ENCODE assay signal across 1 cellular context in the genomic region with DNA sequence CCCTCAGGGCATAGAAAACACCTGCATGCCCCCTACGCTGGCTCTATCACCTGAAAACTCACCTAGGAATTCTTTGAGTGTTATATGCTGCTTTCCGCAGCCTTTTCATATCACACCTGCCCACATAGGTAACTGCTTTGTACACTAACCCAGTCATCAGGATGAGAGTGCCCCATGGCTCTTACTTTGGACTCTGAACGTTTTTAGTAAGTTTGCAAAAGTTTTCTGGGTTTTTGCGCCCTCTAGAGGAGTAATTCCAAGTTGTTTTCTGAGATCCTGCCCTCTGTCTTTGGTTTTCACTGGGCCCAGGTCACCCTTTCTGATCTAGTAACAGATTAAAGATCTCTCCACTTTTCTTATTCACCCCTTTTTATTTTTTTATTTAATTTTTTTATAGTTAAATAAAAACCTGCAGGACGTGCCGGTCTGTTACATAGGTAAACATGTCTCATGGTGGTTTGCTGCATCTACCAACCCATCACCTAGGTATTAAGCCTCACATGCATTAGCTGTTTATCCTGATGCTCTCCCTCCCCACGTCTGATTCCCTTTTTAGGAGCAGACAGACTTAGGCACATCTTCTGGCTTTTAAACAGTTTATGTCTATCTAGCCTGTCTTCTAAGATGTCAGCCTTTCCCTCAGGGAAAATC.
TF ChIP-seq lines count a peak whose summit lies in the region.

No MANE protein-coding gene starts in this region.

TF ChIP-seq in GM23338, 12 proteins besides CTCF, POLR2A, EP300 and RAD21 (continued from another document):
- TF ChIP-seq, protein P1, sequence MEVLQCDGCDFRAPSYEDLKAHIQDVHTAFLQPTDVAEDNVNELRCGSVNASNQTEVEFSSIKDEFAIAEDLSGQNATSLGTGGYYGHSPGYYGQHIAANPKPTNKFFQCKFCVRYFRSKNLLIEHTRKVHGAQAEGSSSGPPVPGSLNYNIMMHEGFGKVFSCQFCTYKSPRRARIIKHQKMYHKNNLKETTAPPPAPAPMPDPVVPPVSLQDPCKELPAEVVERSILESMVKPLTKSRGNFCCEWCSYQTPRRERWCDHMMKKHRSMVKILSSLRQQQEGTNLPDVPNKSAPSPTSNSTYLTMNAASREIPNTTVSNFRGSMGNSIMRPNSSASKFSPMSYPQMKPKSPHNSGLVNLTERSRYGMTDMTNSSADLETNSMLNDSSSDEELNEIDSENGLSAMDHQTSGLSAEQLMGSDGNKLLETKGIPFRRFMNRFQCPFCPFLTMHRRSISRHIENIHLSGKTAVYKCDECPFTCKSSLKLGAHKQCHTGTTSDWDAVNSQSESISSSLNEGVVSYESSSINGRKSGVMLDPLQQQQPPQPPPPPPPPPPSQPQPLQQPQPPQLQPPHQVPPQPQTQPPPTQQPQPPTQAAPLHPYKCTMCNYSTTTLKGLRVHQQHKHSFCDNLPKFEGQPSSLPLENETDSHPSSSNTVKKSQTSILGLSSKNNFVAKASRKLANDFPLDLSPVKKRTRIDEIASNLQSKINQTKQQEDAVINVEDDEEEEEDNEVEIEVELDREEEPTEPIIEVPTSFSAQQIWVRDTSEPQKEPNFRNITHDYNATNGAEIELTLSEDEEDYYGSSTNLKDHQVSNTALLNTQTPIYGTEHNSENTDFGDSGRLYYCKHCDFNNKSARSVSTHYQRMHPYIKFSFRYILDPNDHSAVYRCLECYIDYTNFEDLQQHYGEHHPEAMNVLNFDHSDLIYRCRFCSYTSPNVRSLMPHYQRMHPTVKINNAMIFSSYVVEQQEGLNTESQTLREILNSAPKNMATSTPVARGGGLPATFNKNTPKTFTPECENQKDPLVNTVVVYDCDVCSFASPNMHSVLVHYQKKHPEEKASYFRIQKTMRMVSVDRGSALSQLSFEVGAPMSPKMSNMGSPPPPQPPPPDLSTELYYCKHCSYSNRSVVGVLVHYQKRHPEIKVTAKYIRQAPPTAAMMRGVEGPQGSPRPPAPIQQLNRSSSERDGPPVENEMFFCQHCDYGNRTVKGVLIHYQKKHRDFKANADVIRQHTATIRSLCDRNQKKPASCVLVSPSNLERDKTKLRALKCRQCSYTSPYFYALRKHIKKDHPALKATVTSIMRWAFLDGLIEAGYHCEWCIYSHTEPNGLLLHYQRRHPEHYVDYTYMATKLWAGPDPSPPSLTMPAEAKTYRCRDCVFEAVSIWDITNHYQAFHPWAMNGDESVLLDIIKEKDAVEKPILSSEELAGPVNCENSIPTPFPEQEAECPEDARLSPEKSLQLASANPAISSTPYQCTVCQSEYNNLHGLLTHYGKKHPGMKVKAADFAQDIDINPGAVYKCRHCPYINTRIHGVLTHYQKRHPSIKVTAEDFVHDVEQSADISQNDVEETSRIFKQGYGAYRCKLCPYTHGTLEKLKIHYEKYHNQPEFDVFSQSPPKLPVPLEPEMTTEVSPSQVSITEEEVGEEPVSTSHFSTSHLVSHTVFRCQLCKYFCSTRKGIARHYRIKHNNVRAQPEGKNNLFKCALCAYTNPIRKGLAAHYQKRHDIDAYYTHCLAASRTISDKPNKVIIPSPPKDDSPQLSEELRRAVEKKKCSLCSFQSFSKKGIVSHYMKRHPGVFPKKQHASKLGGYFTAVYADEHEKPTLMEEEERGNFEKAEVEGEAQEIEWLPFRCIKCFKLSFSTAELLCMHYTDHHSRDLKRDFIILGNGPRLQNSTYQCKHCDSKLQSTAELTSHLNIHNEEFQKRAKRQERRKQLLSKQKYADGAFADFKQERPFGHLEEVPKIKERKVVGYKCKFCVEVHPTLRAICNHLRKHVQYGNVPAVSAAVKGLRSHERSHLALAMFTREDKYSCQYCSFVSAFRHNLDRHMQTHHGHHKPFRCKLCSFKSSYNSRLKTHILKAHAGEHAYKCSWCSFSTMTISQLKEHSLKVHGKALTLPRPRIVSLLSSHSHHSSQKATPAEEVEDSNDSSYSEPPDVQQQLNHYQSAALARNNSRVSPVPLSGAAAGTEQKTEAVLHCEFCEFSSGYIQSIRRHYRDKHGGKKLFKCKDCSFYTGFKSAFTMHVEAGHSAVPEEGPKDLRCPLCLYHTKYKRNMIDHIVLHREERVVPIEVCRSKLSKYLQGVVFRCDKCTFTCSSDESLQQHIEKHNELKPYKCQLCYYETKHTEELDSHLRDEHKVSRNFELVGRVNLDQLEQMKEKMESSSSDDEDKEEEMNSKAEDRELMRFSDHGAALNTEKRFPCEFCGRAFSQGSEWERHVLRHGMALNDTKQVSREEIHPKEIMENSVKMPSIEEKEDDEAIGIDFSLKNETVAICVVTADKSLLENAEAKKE (CRISPR knock-in tag; IDR thresholded peaks at IDR 0.05) = no peak
- no peak for TF ChIP-seq JUNB (IDR thresholded peaks at IDR 0.05; ENCODE audit: unreplicated experiment)
